Comparison of ENCODE assay signal across 22 cellular contexts in the genomic region with DNA sequence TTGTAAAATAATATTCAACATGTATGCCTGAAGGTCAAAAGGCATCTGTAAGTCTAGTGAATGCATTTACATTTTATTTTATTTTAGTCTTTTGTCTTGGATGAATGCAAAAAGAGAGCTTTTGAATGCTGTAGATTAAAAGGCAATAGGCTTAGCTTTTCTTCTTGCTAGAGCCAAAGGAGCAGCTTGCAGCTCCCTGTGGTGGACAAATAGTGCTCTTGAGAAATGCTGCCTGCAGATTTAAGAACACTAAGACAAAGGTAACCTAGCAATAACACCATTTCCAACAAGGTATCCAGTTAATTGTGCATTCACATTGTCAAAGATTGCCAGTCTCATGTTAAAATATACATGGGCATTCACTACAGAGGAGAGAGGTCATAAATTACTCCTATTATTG.
DNase-seq lines count a peak whose midpoint lies in the region; ATAC-seq lines count a peak whose summit lies in the region.
"Had no signal": no experiment of that assay in that cellular context is flagged by ENCODE, and none has a peak within 500 bp of the region (broad histone marks: within the 10 kb centered on the region; RNA-seq: fewer than 3 reads in every experiment).

No MANE protein-coding gene starts in this region.

- no peak overlapping the region for H3K27ac Mint-ChIP-seq in activated naive CD4-positive, alpha-beta T cell treated with anti-CD3 and anti-CD28 coated beads, Interleukin-2, amount 50 U/mL, for 72 hours
- H3K27ac Mint-ChIP-seq: CD4-positive, alpha-beta T cell had no signal

- ATAC-seq in HG03342 (IDR thresholded peaks at IDR 0.05; ENCODE audit: unreplicated experiment): no peak
- no peak for ATAC-seq in activated naive CD4-positive, alpha-beta T cell treated with anti-CD3 and anti-CD28 coated beads, Interleukin-2, amount 50 U/mL, for 72 hours
- ATAC-seq: HepG2, K562 had no signal

- no peaks in the 10 kb centered on the region for H3K9me3 Mint-ChIP-seq in activated naive CD4-positive, alpha-beta T cell treated with anti-CD3 and anti-CD28 coated beads, Interleukin-2, amount 50 U/mL, for 72 hours
- H3K9me3 Mint-ChIP-seq: CD4-positive, alpha-beta T cell had no signal

- peak; percentile 80 for DNase-seq in NCI-H146 (lab: John Stamatoyannopoulos, UW)
- peak; percentile 29 for DNase-seq in NCI-H2081 treated with DMSO at 0.1 percent for 48 hours (lab: John Stamatoyannopoulos, UW)
- peak; percentile 19 for DNase-seq in NCI-H748 treated with DMSO at 0.1 percent for 48 hours (lab: John Stamatoyannopoulos, UW)
- DNase-seq in iPS-NIHi11 (ENCODE audit: low spot score): no peak
- DNase-seq in T-helper 2 cell: no peak
- no peak for DNase-seq in activated naive CD4-positive, alpha-beta T cell treated with anti-CD3 and anti-CD28 coated beads, Interleukin-2, amount 50 U/mL, for 72 hours (ENCODE audit: low spot score in 2 of 2)
- DNase-seq: ACHN; Caco-2; CD4-positive, alpha-beta T cell; GM23248; HCEC 1CT; MG63; NCI-H1048; NCI-H1694 treated with DMSO at 0.1 percent for 48 hours; NCI-H2171 treated with DMSO at 0.1 percent for 48 hours; NCI-H446 treated with DMSO at 0.1 percent for 48 hours; NCI-H526 treated with DMSO at 0.1 percent for 48 hours; SHP77 treated with DMSO at 0.1 percent for 48 hours; SK-N-SH had no signal

- H3K36me3 Mint-ChIP-seq in activated naive CD4-positive, alpha-beta T cell treated with anti-CD3 and anti-CD28 coated beads, Interleukin-2, amount 50 U/mL, for 72 hours: no peaks in the 10 kb centered on the region

Comparison
In these comparisons a context has a peak if more than half of its experiments do, and no peak if none do; other contexts are left out.
1. DNase-seq: peak in NCI-H146 (single experiment), NCI-H2081 treated with DMSO at 0.1 percent for 48 hours (single experiment) and NCI-H748 treated with DMSO at 0.1 percent for 48 hours (single experiment); none in iPS-NIHi11 (single experiment), T-helper 2 cell (0 of 5) and activated naive CD4-positive, alpha-beta T cell treated with anti-CD3 and anti-CD28 coated beads, Interleukin-2, amount 50 U/mL, for 72 hours (0 of 2).